11 cellular contexts compared by ENCODE assay signal in genomic region chr13:50075619-50076097, GRCh38.
DNase-seq lines count a peak whose midpoint lies in the region; ATAC-seq and TF ChIP-seq lines count a peak whose summit lies in the region.
"Had no signal": no experiment of that assay in that cellular context is flagged by ENCODE, and none has a peak within 500 bp of the region (broad histone marks: within the 10 kb centered on the region; RNA-seq: fewer than 3 reads in every experiment).

No MANE protein-coding gene starts in this region.

- H3K27ac ChIP-seq in tibial artery (peak overlapping the region; percentile 96 to 98), body of pancreas (peak overlapping the region in 2 of 4 donors; percentile 5 to 92)
- H3K27ac ChIP-seq: C4-2B had no signal

- ATAC-seq in activated T-cell treated with anti-CD3 and anti-CD28 coated beads, Interleukin-2, amount 50 U/mL, for 72 hours (replicated peaks in 1 of 2): no peak
- no peak for ATAC-seq in body of pancreas
- ATAC-seq: esophagus mucosa had no signal

- H3K9me3 Mint-ChIP-seq in activated T-cell treated with anti-CD3 and anti-CD28 coated beads, Interleukin-2, amount 50 U/mL, for 72 hours: no peaks in the 10 kb centered on the region

- H3K27me3 Mint-ChIP-seq in activated T-cell treated with anti-CD3 and anti-CD28 coated beads, Interleukin-2, amount 50 U/mL, for 72 hours (ENCODE audit: low read depth): peaks cover 5% of the 10 kb centered on the region

- TF ChIP-seq POLR2A in body of pancreas (IDR thresholded peaks at IDR 0.05): no peak

- peaks cover 3 to 15% of the 10 kb centered on the region in 2 donors for H3K36me3 Mint-ChIP-seq in activated T-cell treated with anti-CD3 and anti-CD28 coated beads, Interleukin-2, amount 50 U/mL, for 72 hours (ENCODE audit: insufficient read depth in 2 of 2)

- H3K4me1 ChIP-seq in endocrine pancreas (ENCODE audit: control insufficient read depth, insufficient read depth, low read length) (peaks cover 41% of the 10 kb centered on the region), tibial artery (peaks cover 0 to 46% (median 2%) of the 10 kb centered on the region in 4 donors), body of pancreas (peaks cover 12% of the 10 kb centered on the region)

- no peak overlapping the region for H3K27ac Mint-ChIP-seq in activated T-cell treated with anti-CD3 and anti-CD28 coated beads, Interleukin-2, amount 50 U/mL, for 72 hours

- peak overlapping the region; percentile 2 to 60 for H3K4me3 Mint-ChIP-seq in activated T-cell treated with anti-CD3 and anti-CD28 coated beads, Interleukin-2, amount 50 U/mL, for 72 hours

- intact Hi-C loops in tibial artery (cut with DNase I; ENCODE audit: low total_unique reads) (no loop called here), body of pancreas (cut with DNase I) (no loop called here)

- TF ChIP-seq CTCF in tibial artery (IDR thresholded peaks at IDR 0.05) (no peak), body of pancreas (IDR thresholded peaks at IDR 0.05) (no peak)

- H3K36me3 ChIP-seq in endocrine pancreas (ENCODE audit: control insufficient read depth, insufficient read depth, low read length): no peaks in the 10 kb centered on the region
- no peaks in the 10 kb centered on the region for H3K36me3 ChIP-seq in tibial artery
- H3K36me3 ChIP-seq in body of pancreas (replicated peaks in 1 of 2; ENCODE audit: insufficient read depth in 1 of 2, low read depth in 2 of 2): no peaks in the 10 kb centered on the region

- H3K4me1 Mint-ChIP-seq in activated T-cell treated with anti-CD3 and anti-CD28 coated beads, Interleukin-2, amount 50 U/mL, for 72 hours (ENCODE audit: low read depth): peaks cover 56% of the 10 kb centered on the region

- H3K4me3 ChIP-seq in endocrine pancreas (ENCODE audit: control insufficient read depth, insufficient read depth, low read length) (peak overlapping the region; percentile 80), tibial artery (peak overlapping the region; percentile 23 to 95), body of pancreas (no peak overlapping the region)

- H3K9me3 ChIP-seq in endocrine pancreas (ENCODE audit: control insufficient read depth, low read length) (no peaks in the 10 kb centered on the region), tibial artery (no peaks in the 10 kb centered on the region), body of pancreas (no peaks in the 10 kb centered on the region)

- H3K9ac ChIP-seq in endocrine pancreas (ENCODE audit: control insufficient read depth, insufficient read depth, low read length): no peak overlapping the region

- 61 to 63% methylated on average over 3 of the region's 3 CpGs for WGBS in body of pancreas, 2 donors

- no peaks in the 10 kb centered on the region for H3K27me3 ChIP-seq in endocrine pancreas (ENCODE audit: control insufficient read depth, insufficient read depth, low read length)
- H3K27me3 ChIP-seq in tibial artery: no peaks in the 10 kb centered on the region
- H3K27me3 ChIP-seq in body of pancreas: peaks cover 0 to 5% of the 10 kb centered on the region in 2 donors

- DNase-seq in activated T-cell treated with anti-CD3 and anti-CD28 coated beads, Interleukin-2, amount 50 U/mL, for 72 hours: no peak
- no peak for DNase-seq in activated T-cell treated with anti-CD3 and anti-CD28 coated beads, Interleukin-2, amount 50 U/mL, for 48 hours
- peak; percentile 45 for DNase-seq in OCI-M1 (lab: John Stamatoyannopoulos, UW)
- no peak for DNase-seq in tibial artery
- no peak for DNase-seq in activated effector memory CD4-positive, alpha-beta T cell treated with Interleukin-2 at 50 U/mL for 16 hours
- DNase-seq in effector CD8-positive, alpha-beta T cell (lab: John Stamatoyannopoulos, UW): no peak
- no peak for DNase-seq in body of pancreas
- DNase-seq: NCI-H510A treated with DMSO at 0.1 percent for 48 hours had no signal

Comparison
In these comparisons a context has a peak if more than half of its experiments do, and no peak if none do; other contexts are left out.
1. H3K4me3 ChIP-seq: peak in endocrine pancreas (single experiment) and tibial artery (2 of 2); none in body of pancreas (0 of 2).